8 cellular contexts compared by ENCODE assay signal in genomic region chr17:20121359-20122235, GRCh38.
DNase-seq lines count a peak whose midpoint lies in the region; ATAC-seq and TF ChIP-seq lines count a peak whose summit lies in the region.

No MANE protein-coding gene starts in this region.

- no peaks in the 10 kb centered on the region for H3K27me3 Mint-ChIP-seq in chondrocyte (ENCODE audit: low read depth)

- ATAC-seq in GM21528 (IDR thresholded peaks at IDR 0.05; ENCODE audit: low FRiP score, unreplicated experiment) = no peak

- no peaks in the 10 kb centered on the region for H3K36me3 Mint-ChIP-seq in chondrocyte (ENCODE audit: low read depth)

- no peak overlapping the region for H3K4me3 Mint-ChIP-seq in chondrocyte (ENCODE audit: unreplicated experiment)

- H3K9me3 Mint-ChIP-seq in chondrocyte (ENCODE audit: low read depth) = no peaks in the 10 kb centered on the region

- peak; percentile 100 for TF ChIP-seq CTCF in chondrocyte (IDR thresholded peaks at IDR 0.05)

- no peak overlapping the region for H3K27ac Mint-ChIP-seq in chondrocyte (ENCODE audit: unreplicated experiment)

- peak; percentile 17 for DNase-seq in NCI-H1092 treated with DMSO at 0.1 percent for 48 hours (lab: John Stamatoyannopoulos, UW)
- DNase-seq in NCI-H1092 (lab: John Stamatoyannopoulos, UW) = no peak
- peak; percentile 9 for DNase-seq in NCI-H2227 treated with DMSO at 0.1 percent for 48 hours (lab: John Stamatoyannopoulos, UW)
- DNase-seq in activated CD4-positive, alpha-beta T cell treated with anti-CD3 and anti-CD28 coated beads for 48 hours = peak; percentile 80
- no peak for DNase-seq in chondrocyte (ENCODE audit: low spot score)
- DNase-seq in left kidney (ENCODE audit: low read depth, low spot score) = peak; percentile 66
- peak; percentile 69 to 71 for DNase-seq in stimulated activated CD4-positive, alpha-beta T cell treated with anti-CD3 and anti-CD28 coated beads, Interleukin-2, amount 100 ng/mL, for 48 hours

- H3K4me1 Mint-ChIP-seq in chondrocyte (ENCODE audit: low read depth) = peaks cover 19% of the 10 kb centered on the region

Comparison
In these comparisons a context has a peak if more than half of its experiments do, and no peak if none do; other contexts are left out.
1. DNase-seq: peak in NCI-H1092 treated with DMSO at 0.1 percent for 48 hours (single experiment), NCI-H2227 treated with DMSO at 0.1 percent for 48 hours (single experiment), activated CD4-positive, alpha-beta T cell treated with anti-CD3 and anti-CD28 coated beads for 48 hours (single experiment), left kidney (single experiment) and stimulated activated CD4-positive, alpha-beta T cell treated with anti-CD3 and anti-CD28 coated beads, Interleukin-2, amount 100 ng/mL, for 48 hours (2 of 2); none in NCI-H1092 (single experiment) and chondrocyte (single experiment).